1 cellular context compared by ENCODE assay signal in the genomic region with DNA sequence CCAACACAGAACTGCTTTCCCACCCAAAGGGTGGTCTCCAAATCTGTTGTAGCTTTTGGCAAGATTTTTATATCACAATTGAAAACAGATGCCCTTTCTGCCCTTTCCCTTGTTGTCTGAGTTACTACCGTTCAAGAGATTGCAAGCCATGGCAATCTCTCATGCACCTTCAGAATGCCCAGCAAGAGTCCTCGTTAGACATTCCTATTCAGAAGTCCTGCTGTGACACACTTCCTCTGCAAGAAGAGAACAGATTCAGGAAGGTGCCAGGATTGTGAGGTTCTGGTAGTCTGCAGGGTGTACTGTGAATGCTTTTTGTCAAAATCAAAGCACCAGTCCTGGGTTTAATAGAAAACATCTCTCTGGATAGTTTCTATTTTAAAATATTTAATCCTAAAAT.
TF ChIP-seq lines count a peak whose summit lies in the region.

No MANE protein-coding gene starts in this region.

TF ChIP-seq in H1, 55 proteins besides CTCF, POLR2A, EP300 and RAD21 (continued from another document):
- no peak for TF ChIP-seq RXRA (IDR thresholded peaks at IDR 0.05; ENCODE audit: insufficient read depth, low read depth, low read length)
- TF ChIP-seq EGR1 (IDR thresholded peaks at IDR 0.05; ENCODE audit: borderline replicate concordance, low read depth, low read length): no peak
